Comparison of ENCODE assay signal across 1 cellular context in the genomic region with DNA sequence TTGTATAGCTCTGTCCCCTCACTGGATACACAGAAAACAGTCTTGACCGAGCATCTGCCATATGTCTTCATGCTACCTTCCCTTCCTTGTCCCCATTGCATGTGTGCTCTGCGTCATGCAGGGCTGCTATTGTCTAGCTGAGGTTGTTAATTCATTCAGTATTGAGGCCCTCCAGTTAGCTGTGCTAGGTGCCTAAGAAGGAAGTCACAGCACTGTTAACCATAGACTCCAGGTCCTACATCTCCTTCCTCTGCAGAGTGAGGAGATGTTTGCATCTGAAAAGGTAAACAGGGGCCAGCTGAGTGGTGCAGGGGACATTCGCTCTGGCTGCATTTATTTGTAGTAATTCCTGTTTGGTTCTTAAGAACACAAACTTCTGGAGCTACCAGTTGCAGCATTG.
A peak's percentile ranks its signal among the peaks of the same experiment; 100 is the strongest.
TF ChIP-seq lines count a peak whose summit lies in the region.

No MANE protein-coding gene starts in this region.

TF ChIP-seq in GM23338, 12 proteins besides CTCF, POLR2A, EP300 and RAD21 (continued from another document):
- peak; percentile 87 for TF ChIP-seq ZNF462 (CRISPR knock-in tag; IDR thresholded peaks at IDR 0.05)
